ENCODE assay signal across 8 cellular contexts in the genomic region with DNA sequence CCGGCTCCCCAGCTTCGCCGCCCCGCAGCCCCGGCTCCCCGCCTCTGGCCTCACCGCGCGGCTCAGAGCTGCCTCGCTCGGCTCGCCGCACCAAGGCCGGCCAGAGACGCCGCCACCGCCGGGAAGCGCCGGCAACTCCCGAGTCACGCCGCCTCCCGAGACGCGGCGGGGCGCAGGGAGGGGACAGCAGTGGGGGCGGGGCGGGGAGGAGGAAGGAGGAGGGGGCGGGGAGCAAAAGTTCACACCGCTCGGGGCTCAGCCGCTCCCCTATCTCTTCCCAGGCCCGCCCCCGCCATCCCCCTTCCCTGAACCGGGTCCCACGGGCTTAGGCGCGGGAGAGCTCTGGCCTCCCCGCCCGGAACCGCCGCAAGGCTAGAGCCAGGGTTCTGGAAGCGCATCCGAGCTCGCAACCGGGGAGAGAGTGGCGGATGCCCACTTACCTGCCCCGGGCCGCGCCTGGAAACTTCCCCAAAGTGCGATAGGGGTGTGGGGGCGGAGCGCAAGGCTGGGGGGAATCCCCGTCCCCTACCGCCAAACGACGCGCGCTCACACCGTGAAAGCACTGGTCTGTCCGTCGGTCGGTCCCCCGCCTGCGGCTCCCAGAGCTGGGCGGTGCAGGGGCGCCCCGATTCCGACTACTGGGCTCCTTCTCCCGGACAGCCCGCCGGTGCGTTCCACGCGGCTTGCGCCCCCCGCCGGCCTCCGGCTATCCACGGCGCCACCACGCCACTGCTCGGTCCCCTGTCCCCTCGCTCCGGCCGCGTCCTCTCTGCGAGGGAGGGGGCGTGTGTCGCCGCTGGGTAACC. TPM values are rescaled to one million over a fixed set of nuclear protein-coding genes. Genes with fewer than 3 reads are reported as not detected.
DNase-seq lines count a peak whose midpoint lies in the region; ATAC-seq and TF ChIP-seq lines count a peak whose summit lies in the region.

No MANE protein-coding gene starts in this region.

- H2AK5ac ChIP-seq in trophoblast cell (ENCODE audit: low read length), result no peak overlapping the region

- WGBS in heart right ventricle, 2 donors, result 1% methylated on average over 60 to 92 of the region's 93 CpGs
- no CpG with 5 or more reads among the region's 93 CpGs for WGBS in trophoblast cell (ENCODE audit: extremely low coverage, insufficient coverage, insufficient read length)

- TF ChIP-seq CTCF in heart right ventricle (IDR thresholded peaks at IDR 0.05), result peak in 3 of 9 donors; percentile 27 to 36 (median 30)

- peak overlapping the region; percentile 2 for H3K14ac ChIP-seq in trophoblast cell (ENCODE audit: low read length)

- no peak overlapping the region for H2BK12ac ChIP-seq in trophoblast cell (ENCODE audit: low read length)

- H3K4me1 ChIP-seq in heart right ventricle, result peaks cover 0 to 58% (median 30%) of the 10 kb centered on the region in 9 donors
- H3K4me1 ChIP-seq in trophoblast cell (ENCODE audit: control insufficient read depth in 1 of 2, insufficient read depth in 2 of 2, low read length in 2 of 2), result peaks cover 12% of the 10 kb centered on the region in 2 experiments

- H3K23ac ChIP-seq in trophoblast cell (ENCODE audit: low read length), result no peak overlapping the region

- intact Hi-C loops in heart right ventricle (cut with DNase I), result loop anchor here in 1 of 10 donors (5.0 to 10.0 kb wide), 2 partner anchors 95 to 132 kb away; no protein-coding TSS in a partner anchor

- no peaks in the 10 kb centered on the region for H3K36me3 ChIP-seq in heart right ventricle
- no peaks in the 10 kb centered on the region for H3K36me3 ChIP-seq in trophoblast cell (ENCODE audit: control insufficient read depth in 1 of 2, insufficient read depth in 2 of 2, low read length in 2 of 2)

- peak overlapping the region; percentile 2 for H4K91ac ChIP-seq in trophoblast cell (ENCODE audit: low read depth, low read length)

- peak overlapping the region; percentile 21 for H3K9ac ChIP-seq in trophoblast cell (ENCODE audit: low read length)

- no peak overlapping the region for H2BK5ac ChIP-seq in trophoblast cell (ENCODE audit: low read depth, low read length, poor library complexity)

- no peak overlapping the region for H4K8ac ChIP-seq in trophoblast cell (ENCODE audit: low read depth, low read length)

- H3K9me3 ChIP-seq in heart right ventricle (peaks cover 0 to 6% (median 0%) of the 10 kb centered on the region in 11 donors), trophoblast cell (ENCODE audit: insufficient read depth, low read depth, low read length) (no peaks in the 10 kb centered on the region)

- peaks cover 0 to 6% of the 10 kb centered on the region in 2 donors for H3K36me3 Mint-ChIP-seq in activated naive CD4-positive, alpha-beta T cell treated with anti-CD3 and anti-CD28 coated beads, Interleukin-2, amount 50 U/mL, for 72 hours

- H3K27ac ChIP-seq in heart right ventricle (peak overlapping the region; percentile 56 to 97 (median 83)), trophoblast cell (ENCODE audit: low read depth, low read length) (no peak overlapping the region)

- H3K18ac ChIP-seq in trophoblast cell (ENCODE audit: low read length), result peak overlapping the region; percentile 12

- peak; percentile 39 for DNase-seq in NCI-H2227 (lab: John Stamatoyannopoulos, UW; ENCODE audit: unreplicated experiment)
- DNase-seq in NCI-H2227 treated with DMSO at 0.1 percent for 48 hours (lab: John Stamatoyannopoulos, UW), result no peak
- peak; percentile 74 for DNase-seq in HK-2 (ENCODE audit: unreplicated experiment)
- DNase-seq in activated naive CD4-positive, alpha-beta T cell treated with anti-CD3 and anti-CD28 coated beads, Interleukin-2, amount 50 U/mL, for 72 hours (ENCODE audit: low spot score in 2 of 2), result peak; percentile 52 to 71
- peak; percentile 64 to 66 for DNase-seq in heart right ventricle
- DNase-seq in trophoblast cell, result peak in 1 of 2 donors; percentile 32
- DNase-seq in cerebellar cortex (ENCODE audit: low spot score), result no peak

- no peak overlapping the region for H4K12ac ChIP-seq in trophoblast cell (ENCODE audit: low read depth, low read length)

- peaks cover 0 to 56% (median 35%) of the 10 kb centered on the region in 7 donors for H3K27me3 ChIP-seq in heart right ventricle
- peaks cover 11% of the 10 kb centered on the region for H3K27me3 ChIP-seq in trophoblast cell (ENCODE audit: insufficient read depth, low read length)

- no peaks in the 10 kb centered on the region for H3K9me3 Mint-ChIP-seq in activated naive CD4-positive, alpha-beta T cell treated with anti-CD3 and anti-CD28 coated beads, Interleukin-2, amount 50 U/mL, for 72 hours

- H3K27ac Mint-ChIP-seq in activated naive CD4-positive, alpha-beta T cell treated with anti-CD3 and anti-CD28 coated beads, Interleukin-2, amount 50 U/mL, for 72 hours, result no peak overlapping the region

- H3K79me1 ChIP-seq in trophoblast cell (ENCODE audit: low read length), result peaks cover 9% of the 10 kb centered on the region

- H3K4me3 ChIP-seq in heart right ventricle (peak overlapping the region; percentile 33 to 81 (median 68)), trophoblast cell (ENCODE audit: low read depth, low read length) (peak overlapping the region; percentile 76)

- peaks cover 3% of the 10 kb centered on the region for H3K79me2 ChIP-seq in trophoblast cell (ENCODE audit: control insufficient read depth, insufficient read depth, low read length, poor library complexity)

- peak; percentile 76 to 79 for ATAC-seq in activated naive CD4-positive, alpha-beta T cell treated with anti-CD3 and anti-CD28 coated beads, Interleukin-2, amount 50 U/mL, for 72 hours
- ATAC-seq in heart right ventricle, result peak; percentile 60 to 81 (median 74)
- ATAC-seq in GM21619 (IDR thresholded peaks at IDR 0.05; ENCODE audit: unreplicated experiment), result no peak

- H2BK120ac ChIP-seq in trophoblast cell (ENCODE audit: insufficient read depth, low read length, poor library complexity), result no peak overlapping the region

- peak overlapping the region; percentile 67 for H2AFZ ChIP-seq in trophoblast cell (ENCODE audit: insufficient read depth, low read length, poor library complexity)

- H3K4me2 ChIP-seq in trophoblast cell (ENCODE audit: low read length), result peak overlapping the region; percentile 94

- peak overlapping the region; percentile 43 for H3K4ac ChIP-seq in trophoblast cell (ENCODE audit: low read depth, low read length)

RNA-seq across cellular contexts. Expression of a gene that starts 0.9 kb away (rescaled TPM):
- 1 to 10 TPM in 1 of 2 donors, under 1 TPM in 1; 0.80 to 7.8 TPM for total RNA-seq in activated naive CD4-positive, alpha-beta T cell treated with anti-CD3 and anti-CD28 coated beads, Interleukin-2, amount 50 U/mL, for 72 hours
- 10 to 100 TPM in 1 of 10 donors, 1 to 10 TPM in 9; 3.8 to 16.7 (median 5.1) TPM for total RNA-seq in heart right ventricle
- polyA plus RNA-seq in heart right ventricle, result 1 to 10 TPM; 1.3 to 2.3 TPM
- polyA plus RNA-seq in trophoblast cell (2013), result 2.6 TPM in 2 replicates

Comparison
In these comparisons a context has a peak if more than half of its experiments do, and no peak if none do; other contexts are left out.
1. DNase-seq: peak in NCI-H2227 (single experiment), HK-2 (single experiment), activated naive CD4-positive, alpha-beta T cell treated with anti-CD3 and anti-CD28 coated beads, Interleukin-2, amount 50 U/mL, for 72 hours (2 of 2) and heart right ventricle (2 of 2); none in NCI-H2227 treated with DMSO at 0.1 percent for 48 hours (single experiment) and cerebellar cortex (single experiment).